38 cellular contexts compared by ENCODE assay signal in genomic region chr4:70114091-70114490, GRCh38. TPM values are rescaled to one million over a fixed set of nuclear protein-coding genes. Genes with fewer than 3 reads are reported as not detected.
"Had no signal": no experiment of that assay in that cellular context is flagged by ENCODE, and none has a peak within 500 bp of the region (broad histone marks: within the 10 kb centered on the region; RNA-seq: fewer than 3 reads in every experiment).

No MANE protein-coding gene starts in this region.

- H3K4me1 ChIP-seq: adrenal gland, ascending aorta, body of pancreas, breast epithelium had no signal

- DNase-seq: activated effector memory CD4-positive, alpha-beta T cell treated with anti-CD3 and anti-CD28 coated beads, Interleukin-2, amount 50 U/mL, for 16 hours; activated effector memory CD4-positive, alpha-beta T cell treated with Interleukin-2 at 50 U/mL for 16 hours; activated gamma-delta T cell; activated gamma-delta T cell treated with Interleukin-2 at 50 U/mL for 16 hours; activated naive CD4-positive, alpha-beta T cell; activated naive CD4-positive, alpha-beta T cell treated with anti-CD3 and anti-CD28 coated beads for 36 hours; activated naive CD4-positive, alpha-beta T cell treated with anti-CD3 and anti-CD28 coated beads, Interleukin-2, amount 10 ng/mL, durations not matched to agents 7 days and 5 days; activated naive CD4-positive, alpha-beta T cell treated with anti-CD3 and anti-CD28 coated beads, Interleukin-2, amount 50 U/mL, for 16 hours; activated naive CD4-positive, alpha-beta T cell treated with Interleukin-2 at 50 U/mL for 16 hours; activated naive CD8-positive, alpha-beta T cell treated with anti-CD3 and anti-CD28 coated beads for 36 hours; activated naive CD8-positive, alpha-beta T cell treated with anti-CD3 and anti-CD28 coated beads, Interleukin-2, amount 10 ng/mL, durations not matched to agents 7 days and 5 days; activated naive CD8-positive, alpha-beta T cell treated with anti-CD3 and anti-CD28 coated beads, Interleukin-2, amount 50 U/mL, for 24 hours; activated T-cell treated with anti-CD3 and anti-CD28 coated beads, Interleukin-2, amount 50 U/mL, for 1 hour; activated T-cell treated with anti-CD3 and anti-CD28 coated beads, Interleukin-2, amount 50 U/mL, for 24 hours; activated T-cell treated with anti-CD3 and anti-CD28 coated beads, Interleukin-2, amount 50 U/mL, for 4 hours; activated T-cell treated with anti-CD3 and anti-CD28 coated beads, Interleukin-2, amount 50 U/mL, for 48 hours; activated T-cell treated with anti-CD3 and anti-CD28 coated beads, Interleukin-2, amount 50 U/mL, for 72 hours; adrenal gland; amniotic stem cell; amygdala; anterior cingulate cortex; aorta; body of pancreas; brain microvascular endothelial cell; central memory CD4-positive, alpha-beta T cell; cerebellar nuclear complex had no signal

- H3K27me3 ChIP-seq: adrenal gland, ascending aorta, body of pancreas, brain microvascular endothelial cell, breast epithelium, cardiac muscle cell had no signal

- H3K4me3 ChIP-seq: adrenal gland, ascending aorta, body of pancreas, breast epithelium, cardiac muscle cell had no signal

- H3K27ac ChIP-seq: adrenal gland, ascending aorta, body of pancreas, brain microvascular endothelial cell, breast epithelium, cardiac muscle cell had no signal

- H3K9me3 ChIP-seq: adrenal gland, ascending aorta, body of pancreas, breast epithelium had no signal

- H3K36me3 ChIP-seq: adrenal gland, ascending aorta, brain microvascular endothelial cell, breast epithelium, cardiac muscle cell had no signal

- ATAC-seq: activated naive CD4-positive, alpha-beta T cell treated with anti-CD3 and anti-CD28 coated beads, Interleukin-2, amount 50 U/mL, for 72 hours; activated naive CD8-positive, alpha-beta T cell treated with anti-CD3 and anti-CD28 coated beads, Interleukin-2, amount 50 U/mL, for 24 hours; activated T-cell treated with anti-CD3 and anti-CD28 coated beads, Interleukin-2, amount 50 U/mL, for 4 hours; activated T-cell treated with anti-CD3 and anti-CD28 coated beads, Interleukin-2, amount 50 U/mL, for 72 hours; activated T-helper 17 cell treated with anti-CD3 and anti-CD28 coated beads, Interleukin-2, amount 50 U/mL, for 72 hours; body of pancreas had no signal

RNA-seq across cellular contexts. Expression of gene PRR27, which starts 39.9 kb away (rescaled TPM):
- total RNA-seq: activated naive CD4-positive, alpha-beta T cell treated with anti-CD3 and anti-CD28 coated beads for 36 hours; activated naive CD4-positive, alpha-beta T cell treated with anti-CD3 and anti-CD28 coated beads, Interleukin-2, amount 50 U/mL, for 72 hours; activated naive CD8-positive, alpha-beta T cell treated with anti-CD3 and anti-CD28 coated beads for 36 hours; activated naive CD8-positive, alpha-beta T cell treated with anti-CD3 and anti-CD28 coated beads, Interleukin-2, amount 10 ng/mL, durations not matched to agents 7 days and 5 days; activated T-cell treated with anti-CD3 and anti-CD28 coated beads, Interleukin-2, amount 50 U/mL, for 4 hours; activated T-cell treated with anti-CD3 and anti-CD28 coated beads, Interleukin-2, amount 50 U/mL, for 72 hours; activated T-helper 1 cell treated with anti-CD3 and anti-CD28 coated beads, Interleukin-12 subunit alpha, Interleukin-12 subunit beta, Interleukin-2, Interleukin-4 antibody, amounts not matched to agents 30 ng/mL and 10 ng/mL and 1 ng/mL, durations not matched to agents 14 hours and 24 hours and 36 hours; activated T-helper 17 cell treated with anti-CD3 and anti-CD28 coated beads, Interleukin-2, amount 50 U/mL, for 72 hours; activated T-helper 2 cell treated with anti-CD3 and anti-CD28 coated beads, Interferon-gamma antibody, Interleukin-2, Interleukin-4, amounts not matched to agents 10 μg/mL and 5 μg/mL and 100 μg/mL, durations not matched to agents 14 hours and 24 hours and 36 hours; adrenal gland; aorta; ascending aorta; astrocyte; body of pancreas; breast epithelium; bronchial epithelial cell; cardiac muscle cell; cardiac septum; cerebellum; chondrocyte had no signal
